ENCODE assay signal across 17 cellular contexts in genomic region chr9:122838441-122838840, GRCh38. TPM values are rescaled to one million over a fixed set of nuclear protein-coding genes. Genes with fewer than 3 reads are reported as not detected.
"Had no signal": no experiment of that assay in that cellular context is flagged by ENCODE, and none has a peak within 500 bp of the region (broad histone marks: within the 10 kb centered on the region; RNA-seq: fewer than 3 reads in every experiment).

No MANE protein-coding gene starts in this region.

RNA-seq across cellular contexts. Expression of gene OR1K1, which starts 38.5 kb away (rescaled TPM):
- total RNA-seq: dermis blood vessel endothelial cell; esophagus squamous epithelium; gastrocnemius medialis; left ventricle myocardium inferior; lung; mesenteric fat pad; mucosa of descending colon; myocyte; natural killer cell treated with Interleukin-12 subunit alpha and Interleukin-12 subunit beta and Interleukin-15 and Interleukin-18, amount 100 ng/mL, for 72 hours; omental fat pad; posterior vena cava; right lobe of liver; skeletal muscle tissue; temporal lobe; tibial nerve; ureter had no signal
- polyA plus RNA-seq: adipose tissue, lung had no signal

RNA-seq across cellular contexts. Expression of gene OR5C1, which starts 49.7 kb away (rescaled TPM):
- total RNA-seq: dermis blood vessel endothelial cell; esophagus squamous epithelium; gastrocnemius medialis; left ventricle myocardium inferior; lung; mesenteric fat pad; mucosa of descending colon; myocyte; natural killer cell treated with Interleukin-12 subunit alpha and Interleukin-12 subunit beta and Interleukin-15 and Interleukin-18, amount 100 ng/mL, for 72 hours; omental fat pad; posterior vena cava; right lobe of liver; skeletal muscle tissue; temporal lobe; tibial nerve; ureter had no signal
- polyA plus RNA-seq: lung had no signal
